In genomic region chr12:106585862-106586534, GRCh38 we compare ENCODE assay signal across 11 cellular contexts. TPM values are rescaled to one million over a fixed set of nuclear protein-coding genes. Genes with fewer than 3 reads are reported as not detected.
A peak's percentile ranks its signal among the peaks of the same experiment; 100 is the strongest.
DNase-seq lines count a peak whose midpoint lies in the region; ATAC-seq and TF ChIP-seq lines count a peak whose summit lies in the region.
"Had no signal": no experiment of that assay in that cellular context is flagged by ENCODE, and none has a peak within 500 bp of the region (broad histone marks: within the 10 kb centered on the region; RNA-seq: fewer than 3 reads in every experiment).

No MANE protein-coding gene starts in this region.

- no peak overlapping the region for H2BK120ac ChIP-seq in trophoblast cell (ENCODE audit: insufficient read depth, low read length, poor library complexity)

- H3K4ac ChIP-seq in trophoblast cell (ENCODE audit: low read depth, low read length) = no peak overlapping the region

- H3K4me3 ChIP-seq in HUES6 (ENCODE audit: low read depth, low read length) = peak overlapping the region; percentile 85
- H3K4me3 ChIP-seq in ectodermal cell (ENCODE audit: insufficient read depth, low read depth, low read length) = peak overlapping the region; percentile 53
- H3K4me3 ChIP-seq in trophoblast cell (ENCODE audit: low read depth, low read length) = peak overlapping the region; percentile 53
- H3K4me3 ChIP-seq in body of pancreas = no peak overlapping the region
- H3K4me3 ChIP-seq in colonic mucosa = no peak overlapping the region

- H3K9ac ChIP-seq in HUES6 (ENCODE audit: low read length) (no peak overlapping the region), trophoblast cell (ENCODE audit: low read length) (no peak overlapping the region), colonic mucosa (ENCODE audit: low read depth in 2 of 2, low read length in 2 of 2) (no peak overlapping the region)

- WGBS in ectodermal cell, 2 experiments = 0 to 1% methylated on average over 65 of the region's 65 CpGs
- no CpG with 5 or more reads among the region's 65 CpGs for WGBS in trophoblast cell (ENCODE audit: extremely low coverage, insufficient coverage, insufficient read length)
- WGBS in body of pancreas, 2 donors = 1% methylated on average over 22 to 62 of the region's 65 CpGs

- intact Hi-C loops in body of pancreas (cut with DNase I) = no loop called here
- intact Hi-C loops in colonic mucosa (cut with DNase I) = no loop called here

- peaks cover 37% of the 10 kb centered on the region for H3K4me1 ChIP-seq in HUES6 (ENCODE audit: control insufficient read depth, insufficient read depth, low read length)
- H3K4me1 ChIP-seq in ectodermal cell (ENCODE audit: control insufficient read depth, insufficient read depth, low read length) = peaks cover 14% of the 10 kb centered on the region
- peaks cover 12 to 17% of the 10 kb centered on the region in 2 experiments for H3K4me1 ChIP-seq in trophoblast cell (ENCODE audit: control insufficient read depth in 1 of 2, insufficient read depth in 2 of 2, low read length in 2 of 2)
- H3K4me1 ChIP-seq in body of pancreas = peaks cover 45% of the 10 kb centered on the region
- no peaks in the 10 kb centered on the region for H3K4me1 ChIP-seq in colonic mucosa

- no peak overlapping the region for H4K12ac ChIP-seq in trophoblast cell (ENCODE audit: low read depth, low read length)

- no peak overlapping the region for H3K23ac ChIP-seq in trophoblast cell (ENCODE audit: low read length)

- no peak overlapping the region for H3K18ac ChIP-seq in trophoblast cell (ENCODE audit: low read length)

- no peak for ATAC-seq in body of pancreas

- H4K8ac ChIP-seq in trophoblast cell (ENCODE audit: low read depth, low read length) = no peak overlapping the region

- peaks cover 97% of the 10 kb centered on the region for H3K27me3 ChIP-seq in HUES6 (ENCODE audit: control insufficient read depth, insufficient read depth, low read length)
- peaks cover 93% of the 10 kb centered on the region for H3K27me3 ChIP-seq in ectodermal cell (ENCODE audit: control insufficient read depth, insufficient read depth, low read length, poor library complexity, severe bottlenecking)
- H3K27me3 ChIP-seq in trophoblast cell (ENCODE audit: insufficient read depth, low read length) = peaks cover 79% of the 10 kb centered on the region
- peaks cover 0 to 19% of the 10 kb centered on the region in 2 donors for H3K27me3 ChIP-seq in body of pancreas
- peaks cover 82% of the 10 kb centered on the region for H3K27me3 ChIP-seq in colonic mucosa

- DNase-seq in NCI-H82 (lab: John Stamatoyannopoulos, UW) (peak; percentile 46), NCI-H82 treated with DMSO at 0.1 percent for 48 hours (lab: John Stamatoyannopoulos, UW; ENCODE audit: unreplicated experiment) (no peak), trophoblast cell (no peak), body of pancreas (no peak), HT-29 (ENCODE audit: low spot score) (no peak), colonic mucosa (no peak)
- DNase-seq: activated effector memory CD4-positive, alpha-beta T cell treated with Interleukin-2 at 50 U/mL for 16 hours; IMR-90; T1000 had no signal

- peak overlapping the region; percentile 63 for H3K4me2 ChIP-seq in trophoblast cell (ENCODE audit: low read length)

- H3K79me1 ChIP-seq in trophoblast cell (ENCODE audit: low read length) = no peaks in the 10 kb centered on the region

- H3K27ac ChIP-seq in HUES6 (ENCODE audit: low read depth, low read length) = no peak overlapping the region
- H3K27ac ChIP-seq in ectodermal cell (ENCODE audit: insufficient read depth, low read depth, low read length, poor library complexity, severe bottlenecking) = no peak overlapping the region
- no peak overlapping the region for H3K27ac ChIP-seq in trophoblast cell (ENCODE audit: low read depth, low read length)
- H3K27ac ChIP-seq in body of pancreas = no peak overlapping the region
- H3K27ac ChIP-seq in colonic mucosa = no peak overlapping the region

- H2AFZ ChIP-seq in trophoblast cell (ENCODE audit: insufficient read depth, low read length, poor library complexity) = peak overlapping the region; percentile 45

- TF ChIP-seq POLR2A in body of pancreas (IDR thresholded peaks at IDR 0.05) = no peak

- H3K79me2 ChIP-seq in trophoblast cell (ENCODE audit: control insufficient read depth, insufficient read depth, low read length, poor library complexity) = no peaks in the 10 kb centered on the region

- H3K36me3 ChIP-seq in HUES6 (ENCODE audit: control insufficient read depth, insufficient read depth, low read length) (no peaks in the 10 kb centered on the region), ectodermal cell (ENCODE audit: control insufficient read depth, insufficient read depth, low read length) (peaks cover 5% of the 10 kb centered on the region), trophoblast cell (ENCODE audit: control insufficient read depth in 1 of 2, insufficient read depth in 2 of 2, low read length in 2 of 2) (no peaks in the 10 kb centered on the region), body of pancreas (replicated peaks in 1 of 2; ENCODE audit: insufficient read depth in 1 of 2, low read depth in 2 of 2) (no peaks in the 10 kb centered on the region), colonic mucosa (no peaks in the 10 kb centered on the region)

- TF ChIP-seq CTCF in body of pancreas (IDR thresholded peaks at IDR 0.05) = no peak
- no peak for TF ChIP-seq CTCF in colonic mucosa (IDR thresholded peaks at IDR 0.05)

- H3K9me3 ChIP-seq in HUES6 (ENCODE audit: control insufficient read depth, insufficient read depth, low read depth, low read length) (no peaks in the 10 kb centered on the region), ectodermal cell (ENCODE audit: control insufficient read depth, low read length) (no peaks in the 10 kb centered on the region), trophoblast cell (ENCODE audit: insufficient read depth, low read depth, low read length) (peaks cover 7% of the 10 kb centered on the region), body of pancreas (no peaks in the 10 kb centered on the region), colonic mucosa (no peaks in the 10 kb centered on the region)

- no peak overlapping the region for H2BK12ac ChIP-seq in trophoblast cell (ENCODE audit: low read length)

- H2BK5ac ChIP-seq in trophoblast cell (ENCODE audit: low read depth, low read length, poor library complexity) = no peak overlapping the region

- H3K14ac ChIP-seq in trophoblast cell (ENCODE audit: low read length) = no peak overlapping the region

- H4K91ac ChIP-seq in trophoblast cell (ENCODE audit: low read depth, low read length) = no peak overlapping the region

- H2AK5ac ChIP-seq in trophoblast cell (ENCODE audit: low read length) = no peak overlapping the region

RNA-seq across cellular contexts. Expression of gene RFX4, which starts 3.2 kb away (rescaled TPM):
- polyA plus RNA-seq in ectodermal cell (2013, experiment 1 of 4) = 36.6 TPM
- polyA plus RNA-seq in ectodermal cell (2013, experiment 2 of 4) = 29.0 TPM
- 41.2 TPM for polyA plus RNA-seq in ectodermal cell (2013, experiment 3 of 4)
- 50.1 TPM for polyA plus RNA-seq in ectodermal cell (2013, experiment 4 of 4)
- polyA plus RNA-seq in trophoblast cell (2013) = not detected in 2 replicates
- total RNA-seq in body of pancreas (not detected), colonic mucosa (not detected)
- not detected in 2 replicates for total RNA-seq in HT-29 (2014; rRNA removed; shearing (Covaris generic))
- total RNA-seq: IMR-90 had no signal
- polyA plus RNA-seq: IMR-90 had no signal

Comparison
In these comparisons a context has a peak if more than half of its experiments do, and no peak if none do; other contexts are left out.
1. H3K4me3 ChIP-seq: peak in HUES6 (single experiment), ectodermal cell (single experiment) and trophoblast cell (single experiment); none in body of pancreas (0 of 2) and colonic mucosa (single experiment).